In genomic region chr1:210446479-210446878, GRCh38 we compare ENCODE assay signal across 8 cellular contexts.
A peak's percentile ranks its signal among the peaks of the same experiment; 100 is the strongest.
DNase-seq lines count a peak whose midpoint lies in the region; ATAC-seq lines count a peak whose summit lies in the region.

No MANE protein-coding gene starts in this region.

- ATAC-seq in HG02610 (IDR thresholded peaks at IDR 0.05; ENCODE audit: unreplicated experiment), result no peak

- peak; percentile 7 to 13 for DNase-seq in NOMO-1 (lab: John Stamatoyannopoulos, UW; ENCODE audit: unreplicated experiment in 2 of 2)
- no peak for DNase-seq in NOMO-1 treated with dmso at 0.1 percent for 144 hours (lab: John Stamatoyannopoulos, UW; ENCODE audit: unreplicated experiment)
- peak; percentile 29 to 73 for DNase-seq in SHP77 (lab: John Stamatoyannopoulos, UW)
- peak; percentile 88 for DNase-seq in activated naive CD4-positive, alpha-beta T cell treated with Interleukin-2 at 50 U/mL for 16 hours
- peak; percentile 71 for DNase-seq in stimulated activated CD4-positive, alpha-beta T cell treated with anti-CD3 and anti-CD28 coated beads, Interleukin-12 subunit alpha, Interleukin-12 subunit beta, amount 100 ng/mL, for 4 hours
- DNase-seq in GF-D8 (lab: John Stamatoyannopoulos, UW), result no peak
- no peak for DNase-seq in NCI-H1436 (lab: John Stamatoyannopoulos, UW)

Comparison
In these comparisons a context has a peak if more than half of its experiments do, and no peak if none do; other contexts are left out.
1. DNase-seq: peak in NOMO-1 (2 of 2), SHP77 (2 of 2), activated naive CD4-positive, alpha-beta T cell treated with Interleukin-2 at 50 U/mL for 16 hours (single experiment) and stimulated activated CD4-positive, alpha-beta T cell treated with anti-CD3 and anti-CD28 coated beads, Interleukin-12 subunit alpha, Interleukin-12 subunit beta, amount 100 ng/mL, for 4 hours (single experiment); none in NOMO-1 treated with dmso at 0.1 percent for 144 hours (single experiment), GF-D8 (single experiment) and NCI-H1436 (single experiment).